ENCODE assay signal across 15 cellular contexts in genomic region chr16:69490707-69491324, GRCh38.
"Had no signal": no experiment of that assay in that cellular context is flagged by ENCODE, and none has a peak within 500 bp of the region (broad histone marks: within the 10 kb centered on the region; RNA-seq: fewer than 3 reads in every experiment).

No MANE protein-coding gene starts in this region.

- H3K27ac ChIP-seq: coronary artery, epithelial cell of prostate, neutrophil, testis had no signal

- H3K27me3 ChIP-seq: neutrophil, testis had no signal

- H3K4me1 ChIP-seq: testis had no signal

- DNase-seq: activated CD4-positive, alpha-beta T cell treated with anti-CD3 and anti-CD28 coated beads, Interleukin-2, amount 10 ng/mL, durations not matched to agents 7 days and 5 days; activated CD4-positive, CD25-positive, alpha-beta regulatory T cell; activated CD8-positive, alpha-beta memory T cell treated with anti-CD3 and anti-CD28 coated beads for 24 hours; activated naive CD4-positive, alpha-beta T cell treated with anti-CD3 and anti-CD28 coated beads for 36 hours; effector memory CD4-positive, alpha-beta T cell; glutamatergic neuron; mesenchymal stem cell; stimulated activated CD4-positive, alpha-beta T cell treated with anti-CD3 and anti-CD28 coated beads, Interleukin-4, amount 100 ng/mL, for 1 hour; T-helper 2 cell; testis had no signal

- H3K4me3 ChIP-seq: coronary artery, testis had no signal

- H3K9me3 ChIP-seq: neutrophil, testis had no signal

- H3K36me3 ChIP-seq: neutrophil had no signal

- FAIRE-seq: TTC549, urothelium cell line had no signal
